2 cellular contexts compared by ENCODE assay signal in the genomic region with DNA sequence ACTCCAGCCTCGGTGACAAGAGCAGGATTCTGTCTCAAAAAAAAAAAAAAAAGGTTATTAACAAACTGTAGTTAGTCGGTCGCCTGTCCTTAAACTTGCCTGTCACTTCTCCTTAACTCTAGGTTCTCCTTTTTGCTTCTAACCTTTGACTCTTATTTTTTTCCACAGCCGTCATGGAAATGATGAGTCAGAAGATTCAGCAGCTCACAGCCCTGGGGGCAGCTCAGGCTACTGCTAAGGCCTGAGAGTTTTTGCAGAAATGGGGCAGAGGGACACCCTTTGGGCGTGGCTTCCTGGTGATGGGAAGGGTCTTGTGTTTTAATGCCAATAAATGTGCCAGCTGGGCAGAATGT.
TF ChIP-seq lines count a peak whose summit lies in the region.

No MANE protein-coding gene starts in this region.

TF ChIP-seq in A549, 52 proteins besides CTCF, POLR2A, EP300 and RAD21:
- TF ChIP-seq MYC (IDR thresholded peaks at IDR 0.05; ENCODE audit: borderline replicate concordance, low read length) (no peak), CEBPB (IDR thresholded peaks at IDR 0.05) (no peak), FOSB (CRISPR knock-in tag; IDR thresholded peaks at IDR 0.05) (0 out of 2 replicates have a peak, but pooled peaks have one; percentile 33), ZSCAN20 (CRISPR knock-in tag; IDR thresholded peaks at IDR 0.05) (no peak), RNF2 (IDR thresholded peaks at IDR 0.05; ENCODE audit: borderline replicate concordance, low read depth) (no peak), ZC3H11A (IDR thresholded peaks at IDR 0.05) (no peak), ZNF302 (CRISPR knock-in tag; IDR thresholded peaks at IDR 0.05) (0 out of 2 replicates have a peak, but pooled peaks have one; percentile 7), FOSL2 (IDR thresholded peaks at IDR 0.05) (no peak), FOSL2 (CRISPR knock-in tag; IDR thresholded peaks at IDR 0.05) (peak; percentile 74), MAFK (IDR thresholded peaks at IDR 0.05; ENCODE audit: partially characterized antibody) (peak; percentile 89)
- TF ChIP-seq, protein P1, sequence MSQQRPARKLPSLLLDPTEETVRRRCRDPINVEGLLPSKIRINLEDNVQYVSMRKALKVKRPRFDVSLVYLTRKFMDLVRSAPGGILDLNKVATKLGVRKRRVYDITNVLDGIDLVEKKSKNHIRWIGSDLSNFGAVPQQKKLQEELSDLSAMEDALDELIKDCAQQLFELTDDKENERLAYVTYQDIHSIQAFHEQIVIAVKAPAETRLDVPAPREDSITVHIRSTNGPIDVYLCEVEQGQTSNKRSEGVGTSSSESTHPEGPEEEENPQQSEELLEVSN (IDR thresholded peaks at IDR 0.05; ENCODE audit: borderline replicate concordance, low read depth) = no peak
- TF ChIP-seq, protein P2, sequence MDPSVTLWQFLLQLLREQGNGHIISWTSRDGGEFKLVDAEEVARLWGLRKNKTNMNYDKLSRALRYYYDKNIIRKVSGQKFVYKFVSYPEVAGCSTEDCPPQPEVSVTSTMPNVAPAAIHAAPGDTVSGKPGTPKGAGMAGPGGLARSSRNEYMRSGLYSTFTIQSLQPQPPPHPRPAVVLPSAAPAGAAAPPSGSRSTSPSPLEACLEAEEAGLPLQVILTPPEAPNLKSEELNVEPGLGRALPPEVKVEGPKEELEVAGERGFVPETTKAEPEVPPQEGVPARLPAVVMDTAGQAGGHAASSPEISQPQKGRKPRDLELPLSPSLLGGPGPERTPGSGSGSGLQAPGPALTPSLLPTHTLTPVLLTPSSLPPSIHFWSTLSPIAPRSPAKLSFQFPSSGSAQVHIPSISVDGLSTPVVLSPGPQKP (IDR thresholded peaks at IDR 0.05; ENCODE audit: low read depth, low read length) = no peak

TF ChIP-seq in endothelial cell of umbilical vein, 7 proteins besides CTCF, POLR2A, EP300 and RAD21:
- TF ChIP-seq POLR2AphosphoS5 (IDR thresholded peaks at IDR 0.05; ENCODE audit: insufficient read depth, low read depth, low read length) = no peak
- TF ChIP-seq JUN (IDR thresholded peaks at IDR 0.05; ENCODE audit: borderline replicate concordance, insufficient read depth, insufficient read length, low read depth) = peak; percentile 57
- no peak for TF ChIP-seq GATA2 (IDR thresholded peaks at IDR 0.05; ENCODE audit: insufficient read depth, insufficient read length, low read depth, low read length)
- no peak for TF ChIP-seq EZH2 (IDR thresholded peaks at IDR 0.05; ENCODE audit: borderline replicate concordance, low read depth, low read length, severe bottlenecking)
- no peak for TF ChIP-seq MAX (IDR thresholded peaks at IDR 0.05; ENCODE audit: insufficient read depth, insufficient read length)
- TF ChIP-seq FOS (IDR thresholded peaks at IDR 0.05; ENCODE audit: borderline replicate concordance, insufficient read depth, low read length) = peak; percentile 35
- TF ChIP-seq MYC (IDR thresholded peaks at IDR 0.05; ENCODE audit: low read depth, low read length) = no peak
